ENCODE assay signal across 1 cellular context in the genomic region with DNA sequence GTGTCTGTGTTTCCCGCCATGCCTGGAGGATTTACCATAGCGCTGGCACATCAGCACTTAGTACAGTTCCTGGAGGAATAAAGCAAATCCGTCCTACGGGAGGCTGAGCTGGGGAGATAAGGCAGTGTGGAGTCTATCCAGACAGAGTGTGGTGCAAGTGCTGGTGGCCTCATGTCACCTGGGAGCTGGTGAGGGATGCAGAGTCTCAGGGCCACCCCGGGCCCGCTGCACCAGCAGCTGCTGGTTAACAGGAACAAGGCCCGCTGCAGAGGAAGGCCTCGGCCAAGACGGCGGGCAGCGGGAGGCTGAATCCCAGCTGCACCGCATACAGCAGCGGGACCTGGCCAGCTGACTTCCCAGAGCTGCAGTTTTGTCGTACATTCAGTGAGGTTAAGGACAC.
A peak's percentile ranks its signal among the peaks of the same experiment; 100 is the strongest.
TF ChIP-seq lines count a peak whose summit lies in the region.

No MANE protein-coding gene starts in this region.

TF ChIP-seq in K562, 482 proteins besides CTCF, POLR2A, EP300 and RAD21 (continued from another document):
- TF ChIP-seq TAL1 (IDR thresholded peaks at IDR 0.05) = peak; percentile 41; the same call in 1 of the 2 replicates
- TF ChIP-seq, protein P1, sequence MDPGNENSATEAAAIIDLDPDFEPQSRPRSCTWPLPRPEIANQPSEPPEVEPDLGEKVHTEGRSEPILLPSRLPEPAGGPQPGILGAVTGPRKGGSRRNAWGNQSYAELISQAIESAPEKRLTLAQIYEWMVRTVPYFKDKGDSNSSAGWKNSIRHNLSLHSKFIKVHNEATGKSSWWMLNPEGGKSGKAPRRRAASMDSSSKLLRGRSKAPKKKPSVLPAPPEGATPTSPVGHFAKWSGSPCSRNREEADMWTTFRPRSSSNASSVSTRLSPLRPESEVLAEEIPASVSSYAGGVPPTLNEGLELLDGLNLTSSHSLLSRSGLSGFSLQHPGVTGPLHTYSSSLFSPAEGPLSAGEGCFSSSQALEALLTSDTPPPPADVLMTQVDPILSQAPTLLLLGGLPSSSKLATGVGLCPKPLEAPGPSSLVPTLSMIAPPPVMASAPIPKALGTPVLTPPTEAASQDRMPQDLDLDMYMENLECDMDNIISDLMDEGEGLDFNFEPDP (CRISPR knock-in tag; IDR thresholded peaks at IDR 0.05) = no peak
- TF ChIP-seq HDAC6 (IDR thresholded peaks at IDR 0.05; ENCODE audit: low read depth, low read length) = no peak
- no peak for TF ChIP-seq RBM22 (IDR thresholded peaks at IDR 0.05; ENCODE audit: low read depth, low read length, poor library complexity, severe bottlenecking)
- TF ChIP-seq, protein P2, sequence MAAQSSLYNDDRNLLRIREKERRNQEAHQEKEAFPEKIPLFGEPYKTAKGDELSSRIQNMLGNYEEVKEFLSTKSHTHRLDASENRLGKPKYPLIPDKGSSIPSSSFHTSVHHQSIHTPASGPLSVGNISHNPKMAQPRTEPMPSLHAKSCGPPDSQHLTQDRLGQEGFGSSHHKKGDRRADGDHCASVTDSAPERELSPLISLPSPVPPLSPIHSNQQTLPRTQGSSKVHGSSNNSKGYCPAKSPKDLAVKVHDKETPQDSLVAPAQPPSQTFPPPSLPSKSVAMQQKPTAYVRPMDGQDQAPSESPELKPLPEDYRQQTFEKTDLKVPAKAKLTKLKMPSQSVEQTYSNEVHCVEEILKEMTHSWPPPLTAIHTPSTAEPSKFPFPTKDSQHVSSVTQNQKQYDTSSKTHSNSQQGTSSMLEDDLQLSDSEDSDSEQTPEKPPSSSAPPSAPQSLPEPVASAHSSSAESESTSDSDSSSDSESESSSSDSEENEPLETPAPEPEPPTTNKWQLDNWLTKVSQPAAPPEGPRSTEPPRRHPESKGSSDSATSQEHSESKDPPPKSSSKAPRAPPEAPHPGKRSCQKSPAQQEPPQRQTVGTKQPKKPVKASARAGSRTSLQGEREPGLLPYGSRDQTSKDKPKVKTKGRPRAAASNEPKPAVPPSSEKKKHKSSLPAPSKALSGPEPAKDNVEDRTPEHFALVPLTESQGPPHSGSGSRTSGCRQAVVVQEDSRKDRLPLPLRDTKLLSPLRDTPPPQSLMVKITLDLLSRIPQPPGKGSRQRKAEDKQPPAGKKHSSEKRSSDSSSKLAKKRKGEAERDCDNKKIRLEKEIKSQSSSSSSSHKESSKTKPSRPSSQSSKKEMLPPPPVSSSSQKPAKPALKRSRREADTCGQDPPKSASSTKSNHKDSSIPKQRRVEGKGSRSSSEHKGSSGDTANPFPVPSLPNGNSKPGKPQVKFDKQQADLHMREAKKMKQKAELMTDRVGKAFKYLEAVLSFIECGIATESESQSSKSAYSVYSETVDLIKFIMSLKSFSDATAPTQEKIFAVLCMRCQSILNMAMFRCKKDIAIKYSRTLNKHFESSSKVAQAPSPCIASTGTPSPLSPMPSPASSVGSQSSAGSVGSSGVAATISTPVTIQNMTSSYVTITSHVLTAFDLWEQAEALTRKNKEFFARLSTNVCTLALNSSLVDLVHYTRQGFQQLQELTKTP (IDR thresholded peaks at IDR 0.05; ENCODE audit: low read depth in 1 of 2, partially characterized antibody in 2 of 2) = no peak
